ENCODE assay signal across 8 cellular contexts in the genomic region with DNA sequence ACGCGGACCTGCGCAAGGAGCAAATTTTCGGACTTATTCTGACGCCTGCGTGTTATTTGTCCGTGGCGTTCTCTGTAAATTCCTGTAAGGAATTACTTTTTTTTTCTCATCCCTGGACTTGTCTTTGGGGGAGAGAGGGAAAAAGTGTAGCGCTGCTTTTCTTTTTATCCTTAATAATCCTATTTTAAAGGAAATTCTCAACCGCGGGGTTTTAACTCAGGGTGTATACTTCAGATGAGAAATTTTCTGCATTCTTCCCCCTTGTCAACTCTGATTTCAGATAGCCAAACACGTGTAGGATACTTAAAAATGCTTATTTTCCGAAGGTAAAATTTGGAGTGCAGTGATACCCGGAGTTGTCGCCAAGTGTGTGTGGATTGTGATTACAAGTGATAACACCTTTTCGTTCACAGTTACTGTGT. TPM values are rescaled to one million over a fixed set of nuclear protein-coding genes. Genes with fewer than 3 reads are reported as not detected.
DNase-seq lines count a peak whose midpoint lies in the region; ATAC-seq, FAIRE-seq and TF ChIP-seq lines count a peak whose summit lies in the region.

No MANE protein-coding gene starts in this region.

- FAIRE-seq in small intestine (lab: Jason Lieb, UNC) = no peak

- H3K36me3 ChIP-seq in left ventricle myocardium inferior (no peaks in the 10 kb centered on the region), small intestine (ENCODE audit: control insufficient read depth in 2 of 2, insufficient read depth in 2 of 2, low read length in 2 of 2) (no peaks in the 10 kb centered on the region)

- CTCF ChIA-PET in activated CD4-positive, alpha-beta memory T cell treated with anti-CD3 and anti-CD28 coated beads for 36 hours (lab: Charles Lee) = no interaction called here

- peaks cover 56% of the 10 kb centered on the region for H3K4me1 ChIP-seq in left ventricle myocardium inferior
- H3K4me1 ChIP-seq in small intestine (ENCODE audit: control insufficient read depth in 2 of 2, insufficient read depth in 1 of 2, low read depth in 1 of 2, low read length in 1 of 2) = peaks cover 3 to 4% of the 10 kb centered on the region in 2 donors

- H3K27me3 Mint-ChIP-seq in activated T-cell treated with anti-CD3 and anti-CD28 coated beads, Interleukin-2, amount 50 U/mL, for 24 hours = no peaks in the 10 kb centered on the region
- no peaks in the 10 kb centered on the region for H3K27me3 Mint-ChIP-seq in activated CD4-positive, alpha-beta memory T cell treated with anti-CD3 and anti-CD28 coated beads for 36 hours

- 0 to 1% (median 0%) methylated on average over 16 of the region's 16 CpGs for WGBS in small intestine, 3 donors

- POLR2A ChIA-PET in activated CD4-positive, alpha-beta memory T cell treated with anti-CD3 and anti-CD28 coated beads for 36 hours (lab: Charles Lee) = no interaction called here

- DNase-seq in activated T-cell treated with anti-CD3 and anti-CD28 coated beads, Interleukin-2, amount 50 U/mL, for 24 hours = no peak
- DNase-seq in activated T-cell treated with anti-CD3 and anti-CD28 coated beads, Interleukin-2, amount 50 U/mL, for 48 hours = no peak
- DNase-seq in activated CD4-positive, alpha-beta memory T cell treated with anti-CD3 and anti-CD28 coated beads for 36 hours = no peak
- no peak for DNase-seq in left ventricle myocardium inferior
- peak; percentile 9 for DNase-seq in small intestine
- DNase-seq in NCI-H2107 treated with DMSO at 0.1 percent for 48 hours (lab: John Stamatoyannopoulos, UW; ENCODE audit: unreplicated experiment) = no peak
- DNase-seq in NCI-H446 treated with DMSO at 0.1 percent for 48 hours (lab: John Stamatoyannopoulos, UW) = no peak

- H3K27me3 ChIP-seq in left ventricle myocardium inferior (ENCODE audit: low read depth) (no peaks in the 10 kb centered on the region), small intestine (ENCODE audit: control insufficient read depth in 2 of 2, insufficient read depth in 2 of 2, low read length in 2 of 2) (no peaks in the 10 kb centered on the region)

- peak overlapping the region; percentile 92 for H3K4me3 ChIP-seq in left ventricle myocardium inferior
- peak overlapping the region; percentile 92 to 97 for H3K4me3 ChIP-seq in small intestine (ENCODE audit: low read depth in 1 of 2, low read length in 2 of 2)

- no peaks in the 10 kb centered on the region for H3K9me3 ChIP-seq in left ventricle myocardium inferior (replicated peaks)
- H3K9me3 ChIP-seq in small intestine (ENCODE audit: control insufficient read depth, low read depth) = no peaks in the 10 kb centered on the region

- H3K27ac ChIP-seq in left ventricle myocardium inferior (replicated peaks) (peak overlapping the region; percentile 95), small intestine (ENCODE audit: low read depth in 1 of 2, low read length in 1 of 2) (peak overlapping the region; percentile 87 to 94)

- H3K4me3 Mint-ChIP-seq in activated T-cell treated with anti-CD3 and anti-CD28 coated beads, Interleukin-2, amount 50 U/mL, for 24 hours = peak overlapping the region; percentile 98
- H3K4me3 Mint-ChIP-seq in activated CD4-positive, alpha-beta memory T cell treated with anti-CD3 and anti-CD28 coated beads for 36 hours = peak overlapping the region; percentile 85

- peaks cover 53% of the 10 kb centered on the region for H3K4me1 Mint-ChIP-seq in activated T-cell treated with anti-CD3 and anti-CD28 coated beads, Interleukin-2, amount 50 U/mL, for 24 hours (ENCODE audit: low read depth)
- peaks cover 42% of the 10 kb centered on the region for H3K4me1 Mint-ChIP-seq in activated CD4-positive, alpha-beta memory T cell treated with anti-CD3 and anti-CD28 coated beads for 36 hours (ENCODE audit: low read depth)

- peak overlapping the region; percentile 98 for H3K27ac Mint-ChIP-seq in activated T-cell treated with anti-CD3 and anti-CD28 coated beads, Interleukin-2, amount 50 U/mL, for 24 hours
- H3K27ac Mint-ChIP-seq in activated CD4-positive, alpha-beta memory T cell treated with anti-CD3 and anti-CD28 coated beads for 36 hours = peak overlapping the region; percentile 98

- H3K36me3 Mint-ChIP-seq in activated T-cell treated with anti-CD3 and anti-CD28 coated beads, Interleukin-2, amount 50 U/mL, for 24 hours (ENCODE audit: low read depth) = peaks cover 43% of the 10 kb centered on the region
- peaks cover 15% of the 10 kb centered on the region for H3K36me3 Mint-ChIP-seq in activated CD4-positive, alpha-beta memory T cell treated with anti-CD3 and anti-CD28 coated beads for 36 hours

- no peak for ATAC-seq in HG03097 (IDR thresholded peaks at IDR 0.05; ENCODE audit: low FRiP score, unreplicated experiment)

- no peaks in the 10 kb centered on the region for H3K9me3 Mint-ChIP-seq in activated T-cell treated with anti-CD3 and anti-CD28 coated beads, Interleukin-2, amount 50 U/mL, for 24 hours
- no peaks in the 10 kb centered on the region for H3K9me3 Mint-ChIP-seq in activated CD4-positive, alpha-beta memory T cell treated with anti-CD3 and anti-CD28 coated beads for 36 hours

- intact Hi-C loops in activated CD4-positive, alpha-beta memory T cell treated with anti-CD3 and anti-CD28 coated beads for 36 hours (cut with micrococcal nuclease) = loop anchor here (2.0 to 5.0 kb wide), 5 partner anchors 43 to 315 kb away; a partner anchor contains a TSS
- intact Hi-C loops in left ventricle myocardium inferior (cut with micrococcal nuclease) = loop anchor here (10.0 kb wide), 1 partner anchor 113 kb away; a partner anchor contains a TSS

- no peak for TF ChIP-seq CTCF in left ventricle myocardium inferior (IDR thresholded peaks at IDR 0.05; ENCODE audit: borderline replicate concordance)

RNA-seq across cellular contexts. Expression of a gene that starts 0.9 kb away (rescaled TPM):
- total RNA-seq in activated CD4-positive, alpha-beta memory T cell treated with anti-CD3 and anti-CD28 coated beads for 36 hours = 100 to 1,000 TPM; 102 TPM
- 19.2 TPM for total RNA-seq in left ventricle myocardium inferior
- 1 to 10 TPM; 5.6 to 8.1 (median 7.8) TPM for polyA plus RNA-seq in small intestine

RNA-seq across cellular contexts. Expression of a gene that starts 55.4 kb away (rescaled TPM):
- 10 to 100 TPM; 64.6 to 67.4 TPM for total RNA-seq in activated CD4-positive, alpha-beta memory T cell treated with anti-CD3 and anti-CD28 coated beads for 36 hours
- 137 TPM for total RNA-seq in left ventricle myocardium inferior
- 10 to 100 TPM; 27.3 to 47.7 (median 27.3) TPM for polyA plus RNA-seq in small intestine
